Comparison of ENCODE assay signal across 8 cellular contexts in genomic region chr5:141420855-141421488, GRCh38.
A peak's percentile ranks its signal among the peaks of the same experiment; 100 is the strongest.
DNase-seq lines count a peak whose midpoint lies in the region; ATAC-seq and TF ChIP-seq lines count a peak whose summit lies in the region.

Gene PCDHGA11, plus strand, starts transcription at chr5:141421051. Its CDS starts 177 bp downstream, at chr5:141421228.

- peak within 1 kb of the TSS; percentile 29 for H3K4me3 ChIP-seq in rectal smooth muscle tissue (ENCODE audit: low read length)

- DNase-seq in GM10266 (ENCODE audit: extremely low spot score): peak; percentile 83
- peak; percentile 62 for DNase-seq in activated CD4-positive, alpha-beta T cell treated with anti-CD3 and anti-CD28 coated beads, Interleukin-2, amount 50 U/mL, for 48 hours
- peak; percentile 53 for DNase-seq in fibroblast of the conjunctiva (ENCODE audit: low read depth)
- no peak for DNase-seq in OCI-M2 (lab: John Stamatoyannopoulos, UW; ENCODE audit: unreplicated experiment)

- TF ChIP-seq CTCF in GM10266 (IDR thresholded peaks at IDR 0.05; ENCODE audit: control insufficient read depth, insufficient read depth, low read depth, missing control alignments): peak; percentile 90

- H3K27ac ChIP-seq in rectal smooth muscle tissue (ENCODE audit: low read depth, low read length): no peak within 1 kb of the TSS

- H3K4me1 ChIP-seq in rectal smooth muscle tissue (ENCODE audit: control insufficient read depth, insufficient read depth, low read length): no peaks in the 10 kb centered on the region

- ATAC-seq in HG03108 (IDR thresholded peaks at IDR 0.05; ENCODE audit: unreplicated experiment): peak; percentile 55
- ATAC-seq in GM18861 (IDR thresholded peaks at IDR 0.05; ENCODE audit: unreplicated experiment): no peak
- no peak for ATAC-seq in GM21390 (IDR thresholded peaks at IDR 0.05; ENCODE audit: unreplicated experiment)

- H3K27me3 ChIP-seq in rectal smooth muscle tissue (ENCODE audit: control insufficient read depth, insufficient read depth, low read length): peaks cover 2% of the 10 kb centered on the region

- no peaks in the 10 kb centered on the region for H3K36me3 ChIP-seq in rectal smooth muscle tissue (ENCODE audit: control insufficient read depth, insufficient read depth, low read length)

- no peak within 1 kb of the TSS for H3K9ac ChIP-seq in rectal smooth muscle tissue (ENCODE audit: low read length)
